27 cellular contexts compared by ENCODE assay signal in the genomic region with DNA sequence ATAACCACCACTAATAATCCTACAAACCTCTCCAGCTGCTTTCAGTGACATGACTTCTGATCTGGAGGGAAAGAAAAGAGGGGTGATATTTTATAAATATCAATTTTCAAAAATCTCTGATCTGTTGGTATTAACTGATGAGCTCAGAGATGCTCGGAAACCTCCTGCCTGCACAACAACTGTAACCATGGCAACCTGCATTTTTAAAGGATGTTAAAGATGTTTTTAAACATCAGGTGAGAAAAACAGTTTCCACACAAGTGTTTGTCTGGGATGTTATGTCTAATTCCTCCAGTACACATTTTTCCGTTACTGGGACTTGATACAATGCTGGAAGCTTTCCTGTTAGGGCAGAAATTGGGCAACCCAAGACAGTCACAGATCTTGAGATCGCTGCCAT.
A peak's percentile ranks its signal among the peaks of the same experiment; 100 is the strongest.
DNase-seq lines count a peak whose midpoint lies in the region; ATAC-seq, FAIRE-seq and TF ChIP-seq lines count a peak whose summit lies in the region.
"Had no signal": no experiment of that assay in that cellular context is flagged by ENCODE, and none has a peak within 500 bp of the region (broad histone marks: within the 10 kb centered on the region; RNA-seq: fewer than 3 reads in every experiment).

No MANE protein-coding gene starts in this region.

- H3K4me1 Mint-ChIP-seq in GM23338, result peaks cover 18% of the 10 kb centered on the region
- H3K4me1 Mint-ChIP-seq: CD14-positive monocyte; CD4-positive, CD25-positive, alpha-beta regulatory T cell; CD8-positive, alpha-beta memory T cell had no signal

- POLR2A ChIA-PET in HepG2 (lab: Yijun Ruan, JAX), result no interaction called here

- H3K9me3 ChIP-seq in HepG2 (ENCODE audit: low read length), result no peaks in the 10 kb centered on the region
- no peaks in the 10 kb centered on the region for H3K9me3 ChIP-seq in right lobe of liver
- H3K9me3 ChIP-seq in neural cell (ENCODE audit: low read length), result no peaks in the 10 kb centered on the region
- H3K9me3 ChIP-seq: BE2C, BLaER1 had no signal

- H3K9me2 ChIP-seq in GM23338 (ENCODE audit: insufficient read depth), result peaks cover 6% of the 10 kb centered on the region; the same call in 1 of the 2 replicates
- H3K9me2 ChIP-seq in neural cell (ENCODE audit: insufficient read depth, low read length), result no peaks in the 10 kb centered on the region

- TF ChIP-seq EP300 in HepG2 (IDR thresholded peaks at IDR 0.05; ENCODE audit: low read depth in 2 of 2, low read length in 2 of 2), result no peak
- no peak for TF ChIP-seq EP300 in HepG2 (CRISPR knock-in tag; IDR thresholded peaks at IDR 0.05; ENCODE audit: borderline replicate concordance)
- peak; percentile 54 for TF ChIP-seq EP300 in neural cell (conservative IDR thresholded peaks at IDR 0.05; ENCODE audit: poor library complexity, severe bottlenecking)

- H3K4me3 ChIP-seq in HepG2 (replicated peaks in 1 of 3; ENCODE audit: insufficient read depth in 1 of 3, low read depth in 2 of 3, low read length in 3 of 3), result no peak overlapping the region
- no peak overlapping the region for H3K4me3 ChIP-seq in right lobe of liver
- no peak overlapping the region for H3K4me3 ChIP-seq in GM23338
- H3K4me3 ChIP-seq in neural cell (ENCODE audit: low read length), result peak overlapping the region; percentile 42
- H3K4me3 ChIP-seq: BLaER1, GM12878 had no signal

- H3K4me1 ChIP-seq in HepG2 (ENCODE audit: insufficient read depth, low read length) (no peaks in the 10 kb centered on the region), right lobe of liver (no peaks in the 10 kb centered on the region), GM23338 (ENCODE audit: insufficient read depth) (peaks cover 25% of the 10 kb centered on the region)
- H3K4me1 ChIP-seq: BE2C, BLaER1 had no signal

- H3K4me2 ChIP-seq in HepG2 (ENCODE audit: low read depth, low read length) (no peak overlapping the region), GM23338 (no peak overlapping the region), neural cell (ENCODE audit: low read length) (peak overlapping the region; percentile 54)
- H3K4me2 ChIP-seq: BLaER1 had no signal

- H4K20me1 ChIP-seq in HepG2 (ENCODE audit: insufficient read depth, low read length) (no peaks in the 10 kb centered on the region), GM23338 (replicated peaks; ENCODE audit: insufficient read depth) (no peaks in the 10 kb centered on the region), neural cell (ENCODE audit: insufficient read depth) (no peaks in the 10 kb centered on the region)
- H4K20me1 ChIP-seq: BLaER1 had no signal

- H3F3A ChIP-seq in GM23338 (replicated peaks; ENCODE audit: low read depth), result no peaks in the 10 kb centered on the region
- H3F3A ChIP-seq in neural cell (ENCODE audit: insufficient read depth, low read length, poor library complexity, severe bottlenecking), result no peaks in the 10 kb centered on the region

- in situ Hi-C loops in HepG2 (cut with HindIII; ENCODE audit: extremely low pct_ligation_motif_present, low pct_unique_long_range_greater_than_20kb), result no loop called here

- 27% methylated on average over 3 of the region's 3 CpGs for WGBS in HepG2 (ENCODE audit: low lambda C conversion rate)
- WGBS in right lobe of liver (ENCODE audit: insufficient coverage, low coverage, low lambda C conversion rate, missing lambda C conversion rate), result 32% methylated on average over 2 of the region's 3 CpGs

- no peak for FAIRE-seq in HepG2 (lab: Jason Lieb, UNC)
- FAIRE-seq: A204.1, GM12878, GM12892, GM18507 had no signal

- CTCF ChIA-PET in HepG2 (lab: Yijun Ruan, JAX; ENCODE audit: low intra/inter-chr PET ratio, low total read pairs), result no interaction called here

- intact Hi-C loops in HepG2 (cut with micrococcal nuclease; ENCODE audit: unreplicated experiment), result no loop called here
- intact Hi-C loops in right lobe of liver (cut with DNase I), result no loop called here

- H3K27ac ChIP-seq in HepG2 (ENCODE audit: extremely low read length, insufficient read depth, low read length) (no peak overlapping the region), right lobe of liver (no peak overlapping the region), GM23338 (ENCODE audit: low read depth) (no peak overlapping the region), neural cell (ENCODE audit: low read length) (peak overlapping the region; percentile 85)
- H3K27ac ChIP-seq: BLaER1 had no signal

- no peak for TF ChIP-seq CTCF in HepG2 (CRISPR knock-in tag; IDR thresholded peaks at IDR 0.05)
- no peak for TF ChIP-seq CTCF in right lobe of liver (IDR thresholded peaks at IDR 0.05)
- no peak for TF ChIP-seq CTCF in GM23338 (conservative IDR thresholded peaks at IDR 0.05; ENCODE audit: low read depth in 2 of 2)
- no peak for TF ChIP-seq CTCF in neural cell (IDR thresholded peaks at IDR 0.05; ENCODE audit: poor library complexity, severe bottlenecking)
- no peak for TF ChIP-seq CTCF in GM20000 (IDR thresholded peaks at IDR 0.05; ENCODE audit: extremely low read depth, missing control alignments)

- no TSS peak for BruUV-seq in HepG2 (replicated peaks; lab: Mats Ljungman, UMichigan)

- H3K4me3 Mint-ChIP-seq in GM23338, result no peak overlapping the region
- H3K4me3 Mint-ChIP-seq: CD14-positive monocyte; CD4-positive, alpha-beta memory T cell; CD4-positive, CD25-positive, alpha-beta regulatory T cell; CD8-positive, alpha-beta memory T cell had no signal

- TF ChIP-seq RAD21 in HepG2 (CRISPR knock-in tag; IDR thresholded peaks at IDR 0.05) (no peak), neural cell (conservative IDR thresholded peaks at IDR 0.05) (no peak)

- H2AFZ ChIP-seq in HepG2 (ENCODE audit: low read length) (no peak overlapping the region), GM23338 (no peak overlapping the region), neural cell (ENCODE audit: low read depth, low read length) (peak overlapping the region; percentile 34)

- H3K27me3 Mint-ChIP-seq in GM23338 (ENCODE audit: insufficient read depth, low read depth, poor library complexity), result peaks cover 9% of the 10 kb centered on the region
- H3K27me3 Mint-ChIP-seq: CD4-positive, CD25-positive, alpha-beta regulatory T cell had no signal

- H3K9me3 Mint-ChIP-seq in GM23338, result no peaks in the 10 kb centered on the region

- H3K27ac Mint-ChIP-seq in GM23338, result no peak overlapping the region
- H3K27ac Mint-ChIP-seq: CD14-positive monocyte; CD4-positive, alpha-beta memory T cell; CD4-positive, CD25-positive, alpha-beta regulatory T cell; CD8-positive, alpha-beta memory T cell had no signal

- H3K36me3 Mint-ChIP-seq in GM23338 (ENCODE audit: low read depth), result no peaks in the 10 kb centered on the region
- H3K36me3 Mint-ChIP-seq: CD14-positive monocyte; CD4-positive, alpha-beta memory T cell; CD4-positive, CD25-positive, alpha-beta regulatory T cell; CD8-positive, alpha-beta memory T cell had no signal

- DNase-seq in HepG2 (ENCODE audit: low spot score) (no peak), right lobe of liver (no peak), GM23338 (ENCODE audit: low spot score) (peak; percentile 12), GM20000 (ENCODE audit: low spot score) (no peak)
- DNase-seq: 8988T; ACHN; BE2C; C1 segment of cervical spinal cord; CD4-positive, alpha-beta memory T cell; CD4-positive, CD25-positive, alpha-beta regulatory T cell; CD8-positive, alpha-beta memory T cell; COR-L47; DMS 273 treated with DMSO at 0.1 percent for 48 hours; DMS153; DMS53; DMS79; DND-41; EL; GDM1 had no signal

- H3K79me2 ChIP-seq in HepG2 (ENCODE audit: insufficient read depth, low read length), result no peaks in the 10 kb centered on the region
- H3K79me2 ChIP-seq in GM23338 (replicated peaks; ENCODE audit: insufficient read depth), result no peaks in the 10 kb centered on the region
- H3K79me2 ChIP-seq in neural cell (replicated peaks; ENCODE audit: insufficient read depth, low read length), result no peaks in the 10 kb centered on the region

- TF ChIP-seq POLR2A in HepG2 (IDR thresholded peaks at IDR 0.05; ENCODE audit: insufficient read depth in 1 of 2, low read depth in 2 of 2, low read length in 2 of 2) (no peak), right lobe of liver (IDR thresholded peaks at IDR 0.05) (no peak)

- H3K9ac ChIP-seq in HepG2 (ENCODE audit: insufficient read depth, low read depth, low read length) (no peak overlapping the region), neural cell (ENCODE audit: low read length) (peak overlapping the region; percentile 46)
- H3K9ac ChIP-seq: BLaER1 had no signal

- no peak for ATAC-seq in HepG2
- no peak for ATAC-seq in right lobe of liver
- ATAC-seq in GM23338, result no peak
- no peak for ATAC-seq in GM21576 (IDR thresholded peaks at IDR 0.05; ENCODE audit: unreplicated experiment)
- ATAC-seq: GM12878 had no signal

- no peaks in the 10 kb centered on the region for H3K36me3 ChIP-seq in HepG2 (replicated peaks in 1 of 2; ENCODE audit: control insufficient read depth in 1 of 2, insufficient read depth in 2 of 2, low read length in 2 of 2)
- no peaks in the 10 kb centered on the region for H3K36me3 ChIP-seq in right lobe of liver
- no peaks in the 10 kb centered on the region for H3K36me3 ChIP-seq in GM23338 (ENCODE audit: insufficient read depth)
- no peaks in the 10 kb centered on the region for H3K36me3 ChIP-seq in neural cell (ENCODE audit: insufficient read depth, low read length)
- H3K36me3 ChIP-seq: BE2C, BLaER1 had no signal

- H3K27me3 ChIP-seq in HepG2 (ENCODE audit: control insufficient read depth in 1 of 2, insufficient read depth in 2 of 2, low read length in 2 of 2) (no peaks in the 10 kb centered on the region), right lobe of liver (no peaks in the 10 kb centered on the region), GM23338 (ENCODE audit: insufficient read depth) (no peaks in the 10 kb centered on the region), neural cell (ENCODE audit: insufficient read depth, low read depth, low read length) (no peaks in the 10 kb centered on the region)
- H3K27me3 ChIP-seq: BE2C, BLaER1 had no signal

TF ChIP-seq in HepG2, 621 proteins besides CTCF, POLR2A, EP300 and RAD21:
- TF ChIP-seq ZBTB21 (CRISPR knock-in tag; IDR thresholded peaks at IDR 0.05), result no peak
- TF ChIP-seq MZF1 (CRISPR knock-in tag; IDR thresholded peaks at IDR 0.05; ENCODE audit: borderline replicate concordance), result no peak
- no peak for TF ChIP-seq ARNT (IDR thresholded peaks at IDR 0.05)
- peak; percentile 50; the same call in 1 of the 2 replicates for TF ChIP-seq RFX1 (IDR thresholded peaks at IDR 0.05)
- TF ChIP-seq SRY (CRISPR knock-in tag; IDR thresholded peaks at IDR 0.05), result no peak
TF ChIP-seq in HepG2: peak in this region for 1.

TF ChIP-seq in GM23338, 12 proteins besides CTCF, POLR2A, EP300 and RAD21 (continues in another document):
- TF ChIP-seq POLR2AphosphoS5 (IDR thresholded peaks at IDR 0.05; ENCODE audit: low read depth), result no peak
- TF ChIP-seq STAT1 (IDR thresholded peaks at IDR 0.05; ENCODE audit: unreplicated experiment), result no peak
- no peak for TF ChIP-seq JUNB (IDR thresholded peaks at IDR 0.05; ENCODE audit: unreplicated experiment)

TF ChIP-seq in neural cell, 6 proteins besides CTCF, POLR2A, EP300 and RAD21 (continues in another document):
- TF ChIP-seq EZH2 (IDR thresholded peaks at IDR 0.05; ENCODE audit: borderline replicate concordance, insufficient read depth, low read length, poor library complexity, severe bottlenecking), result no peak
- no peak for TF ChIP-seq SMC3 (conservative IDR thresholded peaks at IDR 0.05; ENCODE audit: poor library complexity)
